12 cellular contexts compared by ENCODE assay signal in genomic region chr5:31410089-31410488, GRCh38.
DNase-seq lines count a peak whose midpoint lies in the region; ATAC-seq lines count a peak whose summit lies in the region.
"Had no signal": no experiment of that assay in that cellular context is flagged by ENCODE, and none has a peak within 500 bp of the region (broad histone marks: within the 10 kb centered on the region; RNA-seq: fewer than 3 reads in every experiment).

No MANE protein-coding gene starts in this region.

- no peak for ATAC-seq in HG03045 (IDR thresholded peaks at IDR 0.05; ENCODE audit: unreplicated experiment)
- ATAC-seq: CD8-positive, alpha-beta T cell; HCT116; HepG2 had no signal

- in situ Hi-C loops in SK-MEL-5 (cut with HindIII; ENCODE audit: low pct_unique_long_range_greater_than_20kb, low sequenced_read_pairs): no loop called here

- peak; percentile 12 for DNase-seq in COLO829 (ENCODE audit: low spot score)
- DNase-seq in SK-MEL-5 (ENCODE audit: low read depth, low spot score): peak; percentile 85
- peak; percentile 69 for DNase-seq in globus pallidus (ENCODE audit: low spot score)
- peak; percentile 42 for DNase-seq in putamen (ENCODE audit: low spot score)
- DNase-seq in KG1 (lab: John Stamatoyannopoulos, UW): no peak
- DNase-seq in DMS 273 treated with DMSO at 0.1 percent for 48 hours (lab: John Stamatoyannopoulos, UW): no peak
- DNase-seq in activated T-cell treated with anti-CD3 and anti-CD28 coated beads for 4 hours: no peak
- DNase-seq: Caco-2; CD8-positive, alpha-beta T cell had no signal

Comparison
In these comparisons a context has a peak if more than half of its experiments do, and no peak if none do; other contexts are left out.
1. DNase-seq: peak in COLO829 (single experiment), SK-MEL-5 (single experiment), globus pallidus (single experiment) and putamen (single experiment); none in KG1 (single experiment), DMS 273 treated with DMSO at 0.1 percent for 48 hours (single experiment) and activated T-cell treated with anti-CD3 and anti-CD28 coated beads for 4 hours (single experiment).